Comparison of ENCODE assay signal across 8 cellular contexts in the genomic region with DNA sequence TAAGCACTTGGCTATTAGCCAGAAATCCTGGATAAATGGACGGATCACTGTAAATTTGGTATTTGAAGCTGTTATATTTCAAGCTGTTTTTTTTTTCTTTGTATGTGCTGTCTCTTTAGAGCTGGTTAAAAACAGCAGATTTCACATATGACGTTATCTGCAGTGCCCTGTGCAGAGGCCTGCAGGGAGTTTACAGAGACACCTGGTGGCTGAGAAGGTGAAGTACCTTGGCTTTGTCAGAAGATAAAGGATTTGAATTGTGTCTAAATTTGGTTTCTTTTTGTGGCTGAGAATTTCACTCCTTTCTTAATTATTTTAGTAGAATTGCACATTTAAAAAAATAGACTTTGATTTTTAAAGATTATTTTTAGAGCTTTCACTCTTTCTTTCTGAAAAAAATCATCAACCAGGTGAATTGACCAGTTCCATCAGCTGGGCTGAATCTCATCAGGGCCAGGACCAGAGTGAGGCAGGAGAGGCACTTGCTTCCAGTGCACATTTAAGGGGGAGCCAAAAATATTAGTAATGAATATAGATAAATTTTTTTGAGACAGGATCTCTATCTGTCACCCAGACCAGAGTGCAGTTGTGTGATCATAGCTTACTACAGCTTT. TPM values are rescaled to one million over a fixed set of nuclear protein-coding genes. Genes with fewer than 3 reads are reported as not detected.
DNase-seq lines count a peak whose midpoint lies in the region; ATAC-seq and TF ChIP-seq lines count a peak whose summit lies in the region.

No MANE protein-coding gene starts in this region.

- no peak overlapping the region for H3K4me3 ChIP-seq in H7 (ENCODE audit: insufficient read depth, low read depth, low read length)

- no peaks in the 10 kb centered on the region for H3K27me3 ChIP-seq in H7 (ENCODE audit: control insufficient read depth, insufficient read depth, low read length)

- no peaks in the 10 kb centered on the region for H3K36me3 Mint-ChIP-seq in activated naive CD8-positive, alpha-beta T cell treated with anti-CD3 and anti-CD28 coated beads, Interleukin-2, amount 10 ng/mL, durations not matched to agents 7 days and 5 days

- H3K36me3 ChIP-seq in H7 (replicated peaks; ENCODE audit: control insufficient read depth, insufficient read depth, low read length) = no peaks in the 10 kb centered on the region

- H3K27ac ChIP-seq in RWPE1 = no peak overlapping the region

- H3K4me1 Mint-ChIP-seq in activated naive CD8-positive, alpha-beta T cell treated with anti-CD3 and anti-CD28 coated beads, Interleukin-2, amount 10 ng/mL, durations not matched to agents 7 days and 5 days = peaks cover 30% of the 10 kb centered on the region

- peak overlapping the region; percentile 7 for H3K4me3 Mint-ChIP-seq in activated naive CD8-positive, alpha-beta T cell treated with anti-CD3 and anti-CD28 coated beads, Interleukin-2, amount 10 ng/mL, durations not matched to agents 7 days and 5 days

- CTCF ChIA-PET in RWPE1 (lab: Yijun Ruan, JAX) = interaction anchor here (0.5 to 2.4 kb wide), 29 partner anchors 9 to 1665 kb away, joined by 3 to 20 read pairs (median 4); partner anchors contain the start of genes RBM47 and SLC30A9

- no peaks in the 10 kb centered on the region for H3K27me3 Mint-ChIP-seq in activated naive CD8-positive, alpha-beta T cell treated with anti-CD3 and anti-CD28 coated beads, Interleukin-2, amount 10 ng/mL, durations not matched to agents 7 days and 5 days

- no peaks in the 10 kb centered on the region for H3K9me3 Mint-ChIP-seq in activated naive CD8-positive, alpha-beta T cell treated with anti-CD3 and anti-CD28 coated beads, Interleukin-2, amount 10 ng/mL, durations not matched to agents 7 days and 5 days

- intact Hi-C loops in left ventricle myocardium superior (cut with micrococcal nuclease) = no loop called here

- DNase-seq in NCI-H1417 (lab: John Stamatoyannopoulos, UW) = peak; percentile 45 to 80 (median 68)
- DNase-seq in NCI-H1417 treated with DMSO at 0.1 percent for 48 hours (lab: John Stamatoyannopoulos, UW) = no peak
- peak; percentile 58 for DNase-seq in H7
- peak; percentile 69 for DNase-seq in RWPE1 (ENCODE audit: low spot score)
- no peak for DNase-seq in activated naive CD8-positive, alpha-beta T cell treated with anti-CD3 and anti-CD28 coated beads, Interleukin-2, amount 10 ng/mL, durations not matched to agents 7 days and 5 days
- DNase-seq in left ventricle myocardium superior = no peak
- DNase-seq in stimulated activated CD4-positive, alpha-beta T cell treated with anti-CD3 and anti-CD28 coated beads, Interleukin-15, amount 100 ng/mL, for 24 hours = peak; percentile 70

- TF ChIP-seq CTCF in LNCAP (IDR thresholded peaks at IDR 0.05) (peak; percentile 91), RWPE1 (conservative IDR thresholded peaks at IDR 0.05; ENCODE audit: low read depth) (peak; percentile 90)

- ATAC-seq in activated naive CD8-positive, alpha-beta T cell treated with anti-CD3 and anti-CD28 coated beads, Interleukin-2, amount 10 ng/mL, durations not matched to agents 7 days and 5 days (ENCODE audit: low read depth) = peak; percentile 97
- peak; percentile 48 for ATAC-seq in left ventricle myocardium superior

- POLR2A ChIA-PET in RWPE1 (lab: Yijun Ruan, JAX; ENCODE audit: low non-redundant PET) = no interaction called here
- POLR2A ChIA-PET in activated naive CD8-positive, alpha-beta T cell treated with anti-CD3 and anti-CD28 coated beads, Interleukin-2, amount 10 ng/mL, durations not matched to agents 7 days and 5 days (lab: Charles Lee) = interaction anchor here (0.5 to 2.4 kb wide), 6 partner anchors 9 to 425 kb away, joined by 5 to 15 read pairs (median 10); partner anchors contain the start of genes N4BP2 and NSUN7

- peak overlapping the region; percentile 6 for H3K27ac Mint-ChIP-seq in activated naive CD8-positive, alpha-beta T cell treated with anti-CD3 and anti-CD28 coated beads, Interleukin-2, amount 10 ng/mL, durations not matched to agents 7 days and 5 days

RNA-seq across cellular contexts. Expression of gene CHRNA9, which starts 9.6 kb away (rescaled TPM):
- 1.6 and 2.8 TPM in 2 replicates for total RNA-seq in H7 (2014; rRNA removed; shearing (Covaris generic))
- under 1 TPM; 0.55 to 0.68 TPM for total RNA-seq in activated naive CD8-positive, alpha-beta T cell treated with anti-CD3 and anti-CD28 coated beads, Interleukin-2, amount 10 ng/mL, durations not matched to agents 7 days and 5 days
- not detected for total RNA-seq in left ventricle myocardium superior

Comparison
In these comparisons a context has a peak if more than half of its experiments do, and no peak if none do; other contexts are left out.
1. DNase-seq: peak in NCI-H1417 (3 of 3), H7 (single experiment), RWPE1 (single experiment) and stimulated activated CD4-positive, alpha-beta T cell treated with anti-CD3 and anti-CD28 coated beads, Interleukin-15, amount 100 ng/mL, for 24 hours (single experiment); none in NCI-H1417 treated with DMSO at 0.1 percent for 48 hours (single experiment), activated naive CD8-positive, alpha-beta T cell treated with anti-CD3 and anti-CD28 coated beads, Interleukin-2, amount 10 ng/mL, durations not matched to agents 7 days and 5 days (single experiment) and left ventricle myocardium superior (single experiment).